In genomic region chr15:55526559-55527036, GRCh38 we compare ENCODE assay signal across 8 cellular contexts. TPM values are rescaled to one million over a fixed set of nuclear protein-coding genes. Genes with fewer than 3 reads are reported as not detected.
DNase-seq lines count a peak whose midpoint lies in the region; ATAC-seq and TF ChIP-seq lines count a peak whose summit lies in the region.

No MANE protein-coding gene starts in this region.

- 23 to 34% methylated on average over 6 to 7 of the region's 7 CpGs for WGBS in upper lobe of left lung, 2 donors

- H3K4me3 Mint-ChIP-seq in activated naive CD8-positive, alpha-beta T cell treated with anti-CD3 and anti-CD28 coated beads, Interleukin-2, amount 10 ng/mL, durations not matched to agents 7 days and 5 days = no peak overlapping the region
- H3K4me3 Mint-ChIP-seq in immature natural killer cell = no peak overlapping the region

- POLR2A ChIA-PET in activated naive CD8-positive, alpha-beta T cell treated with anti-CD3 and anti-CD28 coated beads, Interleukin-2, amount 10 ng/mL, durations not matched to agents 7 days and 5 days (lab: Charles Lee) = interaction anchor here (0.6 kb wide), 2 partner anchors 26 to 83 kb away, joined by 3 to 4 read pairs; no protein-coding TSS in a partner anchor

- H3K4me1 ChIP-seq in upper lobe of left lung = peaks cover 0 to 7% (median 0%) of the 10 kb centered on the region in 4 donors

- no peaks in the 10 kb centered on the region for H3K27me3 ChIP-seq in upper lobe of left lung

- DNase-seq in AG20443 (ENCODE audit: low spot score) = peak; percentile 61
- peak; percentile 1 for DNase-seq in GF-D8 (lab: John Stamatoyannopoulos, UW)
- peak; percentile 9 for DNase-seq in NCI-H146 (lab: John Stamatoyannopoulos, UW)
- DNase-seq in activated naive CD8-positive, alpha-beta T cell treated with anti-CD3 and anti-CD28 coated beads, Interleukin-2, amount 10 ng/mL, durations not matched to agents 7 days and 5 days = no peak
- peak; percentile 17 to 39 (median 23) for DNase-seq in immature natural killer cell
- DNase-seq in upper lobe of left lung = peak in 1 of 2 donors; percentile 39
- DNase-seq in 8988T = no peak

- no peak overlapping the region for H3K4me3 ChIP-seq in upper lobe of left lung

- H3K36me3 ChIP-seq in upper lobe of left lung = no peaks in the 10 kb centered on the region

- H3K36me3 Mint-ChIP-seq in activated naive CD8-positive, alpha-beta T cell treated with anti-CD3 and anti-CD28 coated beads, Interleukin-2, amount 10 ng/mL, durations not matched to agents 7 days and 5 days = no peaks in the 10 kb centered on the region
- H3K36me3 Mint-ChIP-seq in immature natural killer cell = no peaks in the 10 kb centered on the region

- no peaks in the 10 kb centered on the region for H3K9me3 Mint-ChIP-seq in activated naive CD8-positive, alpha-beta T cell treated with anti-CD3 and anti-CD28 coated beads, Interleukin-2, amount 10 ng/mL, durations not matched to agents 7 days and 5 days
- peaks cover 0 to 3% (median 0%) of the 10 kb centered on the region in 6 donors for H3K9me3 Mint-ChIP-seq in immature natural killer cell

- H3K27me3 Mint-ChIP-seq in activated naive CD8-positive, alpha-beta T cell treated with anti-CD3 and anti-CD28 coated beads, Interleukin-2, amount 10 ng/mL, durations not matched to agents 7 days and 5 days = peaks cover 31% of the 10 kb centered on the region
- peaks cover 6 to 7% (median 6%) of the 10 kb centered on the region in 3 donors for H3K27me3 Mint-ChIP-seq in immature natural killer cell (ENCODE audit: low read depth in 3 of 3)

- peak in 5 of 6 experiments; percentile 17 to 61 (median 51) for TF ChIP-seq CTCF in upper lobe of left lung (IDR thresholded peaks at IDR 0.05)

- no peak for TF ChIP-seq EP300 in upper lobe of left lung (IDR thresholded peaks at IDR 0.05)

- H3K9me3 ChIP-seq in upper lobe of left lung = no peaks in the 10 kb centered on the region

- ATAC-seq in HG02759 (IDR thresholded peaks at IDR 0.05; ENCODE audit: unreplicated experiment) = peak; percentile 85
- ATAC-seq in activated naive CD8-positive, alpha-beta T cell treated with anti-CD3 and anti-CD28 coated beads, Interleukin-2, amount 10 ng/mL, durations not matched to agents 7 days and 5 days (ENCODE audit: low read depth) = peak; percentile 58
- peak; percentile 77 to 83 for ATAC-seq in upper lobe of left lung (ENCODE audit: low FRiP score in 2 of 2)

- H3K4me1 Mint-ChIP-seq in activated naive CD8-positive, alpha-beta T cell treated with anti-CD3 and anti-CD28 coated beads, Interleukin-2, amount 10 ng/mL, durations not matched to agents 7 days and 5 days = peaks cover 2% of the 10 kb centered on the region
- H3K4me1 Mint-ChIP-seq in immature natural killer cell = no peaks in the 10 kb centered on the region

- H3K27ac ChIP-seq in upper lobe of left lung = no peak overlapping the region

- H3K27ac Mint-ChIP-seq in activated naive CD8-positive, alpha-beta T cell treated with anti-CD3 and anti-CD28 coated beads, Interleukin-2, amount 10 ng/mL, durations not matched to agents 7 days and 5 days = no peak overlapping the region
- H3K27ac Mint-ChIP-seq in immature natural killer cell = no peak overlapping the region

- no peak for TF ChIP-seq POLR2A in upper lobe of left lung (IDR thresholded peaks at IDR 0.05)

RNA-seq across cellular contexts. Expression of gene DNAAF4, which starts 18.6 kb away (rescaled TPM):
- total RNA-seq in activated naive CD8-positive, alpha-beta T cell treated with anti-CD3 and anti-CD28 coated beads, Interleukin-2, amount 10 ng/mL, durations not matched to agents 7 days and 5 days = not detected
- not detected for polyA plus RNA-seq in immature natural killer cell
- 1 to 10 TPM; 3.1 to 8.5 (median 4.6) TPM for total RNA-seq in upper lobe of left lung

Comparison
In these comparisons a context has a peak if more than half of its experiments do, and no peak if none do; other contexts are left out.
1. DNase-seq: peak in AG20443 (single experiment), GF-D8 (single experiment), NCI-H146 (single experiment) and immature natural killer cell (3 of 3); none in activated naive CD8-positive, alpha-beta T cell treated with anti-CD3 and anti-CD28 coated beads, Interleukin-2, amount 10 ng/mL, durations not matched to agents 7 days and 5 days (single experiment) and 8988T (single experiment).
2. RNA of gene DNAAF4, which starts 18.6 kb away (total RNA-seq): 3.1 to 8.5 TPM in upper lobe of left lung; not detected in activated naive CD8-positive, alpha-beta T cell treated with anti-CD3 and anti-CD28 coated beads, Interleukin-2, amount 10 ng/mL, durations not matched to agents 7 days and 5 days; every median in the first group is over 4 times any median in the second.
3. Peak in every context shown above with its lines, with median percentiles within 50 percentile points of each other: ATAC-seq.